ENCODE assay signal across 9 cellular contexts in the genomic region with DNA sequence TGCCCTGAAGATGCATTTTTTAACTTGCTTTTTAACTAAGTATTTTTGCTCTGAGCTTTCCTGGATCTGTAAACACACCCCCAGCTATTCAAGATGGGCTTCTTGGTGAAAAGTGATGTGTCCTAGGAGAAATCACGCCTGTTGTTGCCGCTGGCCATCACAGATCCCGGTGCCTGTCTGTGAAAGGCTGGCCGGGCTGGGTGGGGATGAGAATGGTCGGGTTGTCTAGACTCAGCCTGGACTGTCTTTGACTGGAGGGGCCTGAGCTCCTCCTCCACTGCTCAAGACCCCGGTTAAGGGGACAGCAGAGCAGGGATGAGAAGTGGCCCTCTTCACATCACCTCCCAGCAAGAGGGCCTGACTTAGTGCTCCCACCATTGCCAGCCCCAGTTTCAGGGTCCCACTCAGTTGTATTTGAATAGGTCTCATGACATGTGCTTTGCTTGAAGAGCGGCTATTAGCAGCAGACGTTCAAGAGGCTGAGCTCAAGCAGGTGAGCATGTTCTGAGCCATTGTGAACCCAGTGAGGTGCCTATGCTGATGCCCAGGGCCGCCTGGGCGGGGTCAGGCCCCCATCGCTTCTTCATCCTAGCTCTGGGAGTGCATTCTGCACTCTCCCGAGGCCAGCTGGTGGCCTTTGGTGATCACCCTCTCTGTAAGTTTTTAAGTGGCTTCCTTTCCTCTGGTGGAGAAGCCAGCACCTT.
DNase-seq lines count a peak whose midpoint lies in the region; TF ChIP-seq lines count a peak whose summit lies in the region.
"Had no signal": no experiment of that assay in that cellular context is flagged by ENCODE, and none has a peak within 500 bp of the region (broad histone marks: within the 10 kb centered on the region; RNA-seq: fewer than 3 reads in every experiment).

No MANE protein-coding gene starts in this region.

- H3K27me3 ChIP-seq in SJSA1 (replicated peaks) (no peaks in the 10 kb centered on the region), rectal smooth muscle tissue (ENCODE audit: control insufficient read depth, insufficient read depth, low read length) (no peaks in the 10 kb centered on the region)

- no peak for TF ChIP-seq CTCF in AG10803 (conservative IDR thresholded peaks at IDR 0.05; ENCODE audit: low read length)
- TF ChIP-seq CTCF in glutamatergic neuron (IDR thresholded peaks at IDR 0.05; ENCODE audit: partially characterized antibody, unreplicated experiment): no peak

- H3K4me3 ChIP-seq in AG10803 (ENCODE audit: low read length): peak overlapping the region; percentile 17; the same call in 1 of the 2 replicates
- no peak overlapping the region for H3K4me3 ChIP-seq in SJSA1
- no peak overlapping the region for H3K4me3 ChIP-seq in rectal smooth muscle tissue (ENCODE audit: low read length)

- H3K4me1 Mint-ChIP-seq in glutamatergic neuron (ENCODE audit: low read depth, unreplicated experiment): peaks cover 32% of the 10 kb centered on the region

- H3K9me3 ChIP-seq in SJSA1 (replicated peaks): no peaks in the 10 kb centered on the region

- peak overlapping the region; percentile 20 for H3K4me3 Mint-ChIP-seq in glutamatergic neuron (ENCODE audit: unreplicated experiment)
- H3K4me3 Mint-ChIP-seq: activated naive CD8-positive, alpha-beta T cell treated with anti-CD3 and anti-CD28 coated beads, Interleukin-2, amount 50 U/mL, for 24 hours had no signal

- no peaks in the 10 kb centered on the region for H3K27me3 Mint-ChIP-seq in glutamatergic neuron (ENCODE audit: unreplicated experiment)
- H3K27me3 Mint-ChIP-seq: activated naive CD8-positive, alpha-beta T cell treated with anti-CD3 and anti-CD28 coated beads, Interleukin-2, amount 50 U/mL, for 24 hours had no signal

- peaks cover 7% of the 10 kb centered on the region for H3K9me3 Mint-ChIP-seq in glutamatergic neuron (ENCODE audit: unreplicated experiment)
- H3K9me3 Mint-ChIP-seq: activated naive CD8-positive, alpha-beta T cell treated with anti-CD3 and anti-CD28 coated beads, Interleukin-2, amount 50 U/mL, for 24 hours had no signal

- H3K27ac ChIP-seq in SJSA1 (peak overlapping the region; percentile 92), rectal smooth muscle tissue (ENCODE audit: low read depth, low read length) (peak overlapping the region; percentile 86)

- H3K36me3 Mint-ChIP-seq in glutamatergic neuron (ENCODE audit: unreplicated experiment): no peaks in the 10 kb centered on the region

- H3K36me3 ChIP-seq in SJSA1: no peaks in the 10 kb centered on the region
- no peaks in the 10 kb centered on the region for H3K36me3 ChIP-seq in rectal smooth muscle tissue (ENCODE audit: control insufficient read depth, insufficient read depth, low read length)

- no peak overlapping the region for H3K9ac ChIP-seq in rectal smooth muscle tissue (ENCODE audit: low read length)

- peak overlapping the region; percentile 64 for H3K27ac Mint-ChIP-seq in glutamatergic neuron (ENCODE audit: unreplicated experiment)
- H3K27ac Mint-ChIP-seq: activated naive CD8-positive, alpha-beta T cell treated with anti-CD3 and anti-CD28 coated beads, Interleukin-2, amount 50 U/mL, for 24 hours had no signal

- DNase-seq in AG10803 (ENCODE audit: low read depth): no peak
- peak in 1 of 2 experiments; percentile 52 for DNase-seq in SJSA1 (ENCODE audit: low read depth in 1 of 2, low spot score in 2 of 2)
- DNase-seq in glutamatergic neuron: no peak
- DNase-seq in pons (ENCODE audit: low spot score): no peak
- DNase-seq in activated CD4-positive, CD25-positive, alpha-beta regulatory T cell treated with anti-CD3 and anti-CD28 coated beads, Interleukin-2, amount 50 U/mL, for 72 hours: no peak
- DNase-seq in hippocampal formation (lab: John Stamatoyannopoulos, UW): no peak
- DNase-seq in stimulated activated CD4-positive, alpha-beta T cell treated with anti-CD3 and anti-CD28 coated beads, Interleukin-2, amount 100 ng/mL, for 48 hours: no peak
- DNase-seq: activated naive CD8-positive, alpha-beta T cell treated with anti-CD3 and anti-CD28 coated beads, Interleukin-2, amount 50 U/mL, for 24 hours had no signal

- H3K4me1 ChIP-seq in SJSA1 (replicated peaks) (peaks cover 58% of the 10 kb centered on the region), rectal smooth muscle tissue (ENCODE audit: control insufficient read depth, insufficient read depth, low read length) (peaks cover 38% of the 10 kb centered on the region)
